1 cellular context compared by ENCODE assay signal in the genomic region with DNA sequence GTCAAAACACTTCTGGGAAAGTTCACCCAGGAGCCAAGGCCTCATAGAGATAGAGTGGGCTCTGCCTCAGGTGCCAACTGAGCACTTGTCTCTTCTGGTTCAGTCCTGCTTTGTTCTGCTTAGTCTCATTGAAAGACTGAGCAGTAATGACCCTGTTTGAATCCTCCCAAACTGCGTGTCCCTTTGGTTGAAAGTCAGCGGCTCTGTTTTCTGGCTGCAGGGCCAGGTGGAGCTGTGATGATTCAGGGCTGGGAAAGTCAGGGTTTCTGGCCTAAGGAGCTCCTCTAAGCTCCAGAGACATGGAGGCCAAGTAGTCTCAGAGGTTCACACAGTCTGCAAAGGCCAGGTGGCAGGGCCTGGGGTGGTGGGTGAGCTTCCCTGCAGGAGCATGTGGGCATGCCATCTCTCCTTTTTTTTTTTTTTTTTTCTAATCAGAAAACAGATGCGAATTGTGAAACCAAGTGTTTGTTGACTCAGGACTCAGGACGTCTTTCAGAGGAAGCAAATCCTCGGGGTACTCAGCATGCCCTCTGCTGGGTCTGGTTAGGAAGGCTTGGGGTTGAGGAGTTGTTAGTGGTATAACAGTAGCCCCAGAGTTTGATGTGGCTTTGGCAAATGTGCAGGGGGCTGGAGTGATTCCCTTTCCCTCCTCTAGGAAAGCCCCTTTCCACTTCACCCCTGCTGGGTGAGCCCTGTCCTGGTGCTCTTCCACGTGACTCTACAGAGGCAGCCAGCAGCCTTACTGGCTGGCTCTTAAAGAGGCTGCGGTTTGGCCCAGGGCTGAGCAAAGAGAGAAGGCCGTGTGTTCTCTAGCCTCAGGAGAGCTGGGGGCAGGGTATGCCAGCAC.
A peak's percentile ranks its signal among the peaks of the same experiment; 100 is the strongest.
TF ChIP-seq lines count a peak whose summit lies in the region.

No MANE protein-coding gene starts in this region.

TF ChIP-seq in HepG2, 621 proteins besides CTCF, POLR2A, EP300 and RAD21 (continued from another document and continues in another):
- TF ChIP-seq, protein P1, sequence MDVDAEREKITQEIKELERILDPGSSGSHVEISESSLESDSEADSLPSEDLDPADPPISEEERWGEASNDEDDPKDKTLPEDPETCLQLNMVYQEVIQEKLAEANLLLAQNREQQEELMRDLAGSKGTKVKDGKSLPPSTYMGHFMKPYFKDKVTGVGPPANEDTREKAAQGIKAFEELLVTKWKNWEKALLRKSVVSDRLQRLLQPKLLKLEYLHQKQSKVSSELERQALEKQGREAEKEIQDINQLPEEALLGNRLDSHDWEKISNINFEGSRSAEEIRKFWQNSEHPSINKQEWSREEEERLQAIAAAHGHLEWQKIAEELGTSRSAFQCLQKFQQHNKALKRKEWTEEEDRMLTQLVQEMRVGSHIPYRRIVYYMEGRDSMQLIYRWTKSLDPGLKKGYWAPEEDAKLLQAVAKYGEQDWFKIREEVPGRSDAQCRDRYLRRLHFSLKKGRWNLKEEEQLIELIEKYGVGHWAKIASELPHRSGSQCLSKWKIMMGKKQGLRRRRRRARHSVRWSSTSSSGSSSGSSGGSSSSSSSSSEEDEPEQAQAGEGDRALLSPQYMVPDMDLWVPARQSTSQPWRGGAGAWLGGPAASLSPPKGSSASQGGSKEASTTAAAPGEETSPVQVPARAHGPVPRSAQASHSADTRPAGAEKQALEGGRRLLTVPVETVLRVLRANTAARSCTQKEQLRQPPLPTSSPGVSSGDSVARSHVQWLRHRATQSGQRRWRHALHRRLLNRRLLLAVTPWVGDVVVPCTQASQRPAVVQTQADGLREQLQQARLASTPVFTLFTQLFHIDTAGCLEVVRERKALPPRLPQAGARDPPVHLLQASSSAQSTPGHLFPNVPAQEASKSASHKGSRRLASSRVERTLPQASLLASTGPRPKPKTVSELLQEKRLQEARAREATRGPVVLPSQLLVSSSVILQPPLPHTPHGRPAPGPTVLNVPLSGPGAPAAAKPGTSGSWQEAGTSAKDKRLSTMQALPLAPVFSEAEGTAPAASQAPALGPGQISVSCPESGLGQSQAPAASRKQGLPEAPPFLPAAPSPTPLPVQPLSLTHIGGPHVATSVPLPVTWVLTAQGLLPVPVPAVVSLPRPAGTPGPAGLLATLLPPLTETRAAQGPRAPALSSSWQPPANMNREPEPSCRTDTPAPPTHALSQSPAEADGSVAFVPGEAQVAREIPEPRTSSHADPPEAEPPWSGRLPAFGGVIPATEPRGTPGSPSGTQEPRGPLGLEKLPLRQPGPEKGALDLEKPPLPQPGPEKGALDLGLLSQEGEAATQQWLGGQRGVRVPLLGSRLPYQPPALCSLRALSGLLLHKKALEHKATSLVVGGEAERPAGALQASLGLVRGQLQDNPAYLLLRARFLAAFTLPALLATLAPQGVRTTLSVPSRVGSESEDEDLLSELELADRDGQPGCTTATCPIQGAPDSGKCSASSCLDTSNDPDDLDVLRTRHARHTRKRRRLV (CRISPR knock-in tag; IDR thresholded peaks at IDR 0.05): no peak
- no peak for TF ChIP-seq BHLHE40 (IDR thresholded peaks at IDR 0.05; ENCODE audit: low read length)
- TF ChIP-seq FOXM1 (CRISPR knock-in tag; IDR thresholded peaks at IDR 0.05): no peak
- no peak for TF ChIP-seq ZNF510 (CRISPR knock-in tag; IDR thresholded peaks at IDR 0.05; ENCODE audit: low read depth)
- TF ChIP-seq ZNF234 (CRISPR knock-in tag; conservative IDR thresholded peaks at IDR 0.05): no peak
- TF ChIP-seq SMC3 (IDR thresholded peaks at IDR 0.05; ENCODE audit: low read length): peak; percentile 41; the same call in 1 of the 2 replicates
- no peak for TF ChIP-seq NFRKB (IDR thresholded peaks at IDR 0.05)
- TF ChIP-seq NFYB (CRISPR knock-in tag; IDR thresholded peaks at IDR 0.05): no peak
- no peak for TF ChIP-seq EZH2 (conservative IDR thresholded peaks at IDR 0.05; ENCODE audit: low read depth, low read length)
- TF ChIP-seq, protein P2, sequence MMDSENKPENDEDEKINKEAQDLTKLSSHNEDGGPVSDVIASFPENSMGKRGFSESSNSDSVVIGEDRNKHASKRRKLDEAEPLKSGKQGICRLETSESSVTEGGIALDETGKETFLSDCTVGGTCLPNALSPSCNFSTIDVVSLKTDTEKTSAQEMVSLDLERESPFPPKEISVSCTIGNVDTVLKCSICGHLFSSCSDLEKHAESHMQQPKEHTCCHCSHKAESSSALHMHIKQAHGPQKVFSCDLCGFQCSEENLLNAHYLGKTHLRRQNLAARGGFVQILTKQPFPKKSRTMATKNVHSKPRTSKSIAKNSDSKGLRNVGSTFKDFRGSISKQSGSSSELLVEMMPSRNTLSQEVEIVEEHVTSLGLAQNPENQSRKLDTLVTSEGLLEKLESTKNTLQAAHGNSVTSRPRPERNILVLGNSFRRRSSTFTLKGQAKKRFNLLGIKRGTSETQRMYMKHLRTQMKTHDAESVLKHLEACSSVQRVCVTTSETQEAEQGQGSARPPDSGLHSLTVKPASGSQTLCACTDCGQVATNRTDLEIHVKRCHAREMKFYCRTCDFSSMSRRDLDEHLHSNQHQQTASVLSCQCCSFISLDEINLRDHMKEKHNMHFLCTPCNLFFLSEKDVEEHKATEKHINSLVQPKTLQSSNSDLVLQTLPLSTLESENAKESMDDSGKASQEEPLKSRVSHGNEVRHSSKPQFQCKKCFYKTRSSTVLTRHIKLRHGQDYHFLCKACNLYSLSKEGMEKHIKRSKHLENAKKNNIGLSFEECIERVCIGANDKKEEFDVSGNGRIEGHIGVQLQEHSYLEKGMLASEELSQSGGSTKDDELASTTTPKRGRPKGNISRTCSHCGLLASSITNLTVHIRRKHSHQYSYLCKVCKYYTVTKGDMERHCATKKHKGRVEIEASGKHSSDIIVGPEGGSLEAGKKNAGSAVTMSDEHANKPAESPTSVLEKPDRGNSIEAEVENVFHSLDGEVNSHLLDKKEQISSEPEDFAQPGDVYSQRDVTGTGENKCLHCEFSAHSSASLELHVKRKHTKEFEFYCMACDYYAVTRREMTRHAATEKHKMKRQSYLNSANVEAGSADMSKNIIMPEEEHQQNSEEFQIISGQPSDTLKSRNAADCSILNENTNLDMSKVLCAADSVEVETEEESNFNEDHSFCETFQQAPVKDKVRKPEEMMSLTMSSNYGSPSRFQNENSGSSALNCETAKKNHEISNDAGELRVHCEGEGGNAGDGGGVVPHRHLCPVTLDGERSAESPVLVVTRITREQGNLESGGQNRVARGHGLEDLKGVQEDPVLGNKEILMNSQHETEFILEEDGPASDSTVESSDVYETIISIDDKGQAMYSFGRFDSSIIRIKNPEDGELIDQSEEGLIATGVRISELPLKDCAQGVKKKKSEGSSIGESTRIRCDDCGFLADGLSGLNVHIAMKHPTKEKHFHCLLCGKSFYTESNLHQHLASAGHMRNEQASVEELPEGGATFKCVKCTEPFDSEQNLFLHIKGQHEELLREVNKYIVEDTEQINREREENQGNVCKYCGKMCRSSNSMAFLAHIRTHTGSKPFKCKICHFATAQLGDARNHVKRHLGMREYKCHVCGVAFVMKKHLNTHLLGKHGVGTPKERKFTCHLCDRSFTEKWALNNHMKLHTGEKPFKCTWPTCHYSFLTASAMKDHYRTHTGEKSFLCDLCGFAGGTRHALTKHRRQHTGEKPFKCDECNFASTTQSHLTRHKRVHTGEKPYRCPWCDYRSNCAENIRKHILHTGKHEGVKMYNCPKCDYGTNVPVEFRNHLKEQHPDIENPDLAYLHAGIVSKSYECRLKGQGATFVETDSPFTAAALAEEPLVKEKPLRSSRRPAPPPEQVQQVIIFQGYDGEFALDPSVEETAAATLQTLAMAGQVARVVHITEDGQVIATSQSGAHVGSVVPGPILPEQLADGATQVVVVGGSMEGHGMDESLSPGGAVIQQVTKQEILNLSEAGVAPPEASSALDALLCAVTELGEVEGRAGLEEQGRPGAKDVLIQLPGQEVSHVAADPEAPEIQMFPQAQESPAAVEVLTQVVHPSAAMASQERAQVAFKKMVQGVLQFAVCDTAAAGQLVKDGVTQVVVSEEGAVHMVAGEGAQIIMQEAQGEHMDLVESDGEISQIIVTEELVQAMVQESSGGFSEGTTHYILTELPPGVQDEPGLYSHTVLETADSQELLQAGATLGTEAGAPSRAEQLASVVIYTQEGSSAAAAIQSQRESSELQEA (CRISPR knock-in tag; IDR thresholded peaks at IDR 0.05; ENCODE audit: not compliant biosample characterization): peak; percentile 27
- TF ChIP-seq PAWR (CRISPR knock-in tag; IDR thresholded peaks at IDR 0.05; ENCODE audit: borderline replicate concordance): no peak
- TF ChIP-seq, protein P3, sequence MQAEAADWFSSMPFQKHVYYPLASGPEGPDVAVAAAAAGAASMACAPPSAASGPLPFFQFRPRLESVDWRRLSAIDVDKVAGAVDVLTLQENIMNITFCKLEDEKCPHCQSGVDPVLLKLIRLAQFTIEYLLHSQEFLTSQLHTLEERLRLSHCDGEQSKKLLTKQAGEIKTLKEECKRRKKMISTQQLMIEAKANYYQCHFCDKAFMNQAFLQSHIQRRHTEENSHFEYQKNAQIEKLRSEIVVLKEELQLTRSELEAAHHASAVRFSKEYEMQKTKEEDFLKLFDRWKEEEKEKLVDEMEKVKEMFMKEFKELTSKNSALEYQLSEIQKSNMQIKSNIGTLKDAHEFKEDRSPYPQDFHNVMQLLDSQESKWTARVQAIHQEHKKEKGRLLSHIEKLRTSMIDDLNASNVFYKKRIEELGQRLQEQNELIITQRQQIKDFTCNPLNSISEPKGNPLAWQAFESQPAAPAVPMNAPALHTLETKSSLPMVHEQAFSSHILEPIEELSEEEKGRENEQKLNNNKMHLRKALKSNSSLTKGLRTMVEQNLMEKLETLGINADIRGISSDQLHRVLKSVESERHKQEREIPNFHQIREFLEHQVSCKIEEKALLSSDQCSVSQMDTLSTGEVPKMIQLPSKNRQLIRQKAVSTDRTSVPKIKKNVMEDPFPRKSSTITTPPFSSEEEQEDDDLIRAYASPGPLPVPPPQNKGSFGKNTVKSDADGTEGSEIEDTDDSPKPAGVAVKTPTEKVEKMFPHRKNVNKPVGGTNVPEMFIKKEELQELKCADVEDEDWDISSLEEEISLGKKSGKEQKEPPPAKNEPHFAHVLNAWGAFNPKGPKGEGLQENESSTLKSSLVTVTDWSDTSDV (CRISPR knock-in tag; IDR thresholded peaks at IDR 0.05): no peak
- TF ChIP-seq TBL1XR1 (IDR thresholded peaks at IDR 0.05; ENCODE audit: borderline replicate concordance, low read length, partially characterized antibody): no peak
- TF ChIP-seq KDM6A (CRISPR knock-in tag; IDR thresholded peaks at IDR 0.05; ENCODE audit: low read depth): no peak
- TF ChIP-seq ZNF552 (CRISPR knock-in tag; IDR thresholded peaks at IDR 0.05; ENCODE audit: borderline replicate concordance): no peak
- TF ChIP-seq, protein P4, sequence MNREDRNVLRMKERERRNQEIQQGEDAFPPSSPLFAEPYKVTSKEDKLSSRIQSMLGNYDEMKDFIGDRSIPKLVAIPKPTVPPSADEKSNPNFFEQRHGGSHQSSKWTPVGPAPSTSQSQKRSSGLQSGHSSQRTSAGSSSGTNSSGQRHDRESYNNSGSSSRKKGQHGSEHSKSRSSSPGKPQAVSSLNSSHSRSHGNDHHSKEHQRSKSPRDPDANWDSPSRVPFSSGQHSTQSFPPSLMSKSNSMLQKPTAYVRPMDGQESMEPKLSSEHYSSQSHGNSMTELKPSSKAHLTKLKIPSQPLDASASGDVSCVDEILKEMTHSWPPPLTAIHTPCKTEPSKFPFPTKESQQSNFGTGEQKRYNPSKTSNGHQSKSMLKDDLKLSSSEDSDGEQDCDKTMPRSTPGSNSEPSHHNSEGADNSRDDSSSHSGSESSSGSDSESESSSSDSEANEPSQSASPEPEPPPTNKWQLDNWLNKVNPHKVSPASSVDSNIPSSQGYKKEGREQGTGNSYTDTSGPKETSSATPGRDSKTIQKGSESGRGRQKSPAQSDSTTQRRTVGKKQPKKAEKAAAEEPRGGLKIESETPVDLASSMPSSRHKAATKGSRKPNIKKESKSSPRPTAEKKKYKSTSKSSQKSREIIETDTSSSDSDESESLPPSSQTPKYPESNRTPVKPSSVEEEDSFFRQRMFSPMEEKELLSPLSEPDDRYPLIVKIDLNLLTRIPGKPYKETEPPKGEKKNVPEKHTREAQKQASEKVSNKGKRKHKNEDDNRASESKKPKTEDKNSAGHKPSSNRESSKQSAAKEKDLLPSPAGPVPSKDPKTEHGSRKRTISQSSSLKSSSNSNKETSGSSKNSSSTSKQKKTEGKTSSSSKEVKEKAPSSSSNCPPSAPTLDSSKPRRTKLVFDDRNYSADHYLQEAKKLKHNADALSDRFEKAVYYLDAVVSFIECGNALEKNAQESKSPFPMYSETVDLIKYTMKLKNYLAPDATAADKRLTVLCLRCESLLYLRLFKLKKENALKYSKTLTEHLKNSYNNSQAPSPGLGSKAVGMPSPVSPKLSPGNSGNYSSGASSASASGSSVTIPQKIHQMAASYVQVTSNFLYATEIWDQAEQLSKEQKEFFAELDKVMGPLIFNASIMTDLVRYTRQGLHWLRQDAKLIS (CRISPR knock-in tag; IDR thresholded peaks at IDR 0.05): no peak
- TF ChIP-seq, protein P5, sequence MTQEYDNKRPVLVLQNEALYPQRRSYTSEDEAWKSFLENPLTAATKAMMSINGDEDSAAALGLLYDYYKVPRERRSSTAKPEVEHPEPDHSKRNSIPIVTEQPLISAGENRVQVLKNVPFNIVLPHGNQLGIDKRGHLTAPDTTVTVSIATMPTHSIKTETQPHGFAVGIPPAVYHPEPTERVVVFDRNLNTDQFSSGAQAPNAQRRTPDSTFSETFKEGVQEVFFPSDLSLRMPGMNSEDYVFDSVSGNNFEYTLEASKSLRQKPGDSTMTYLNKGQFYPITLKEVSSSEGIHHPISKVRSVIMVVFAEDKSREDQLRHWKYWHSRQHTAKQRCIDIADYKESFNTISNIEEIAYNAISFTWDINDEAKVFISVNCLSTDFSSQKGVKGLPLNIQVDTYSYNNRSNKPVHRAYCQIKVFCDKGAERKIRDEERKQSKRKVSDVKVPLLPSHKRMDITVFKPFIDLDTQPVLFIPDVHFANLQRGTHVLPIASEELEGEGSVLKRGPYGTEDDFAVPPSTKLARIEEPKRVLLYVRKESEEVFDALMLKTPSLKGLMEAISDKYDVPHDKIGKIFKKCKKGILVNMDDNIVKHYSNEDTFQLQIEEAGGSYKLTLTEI (CRISPR knock-in tag; conservative IDR thresholded peaks at IDR 0.05): no peak
- no peak for TF ChIP-seq HOXA9 (CRISPR knock-in tag; IDR thresholded peaks at IDR 0.05; ENCODE audit: borderline replicate concordance)
- no peak for TF ChIP-seq ZBTB20 (CRISPR knock-in tag; IDR thresholded peaks at IDR 0.05; ENCODE audit: borderline replicate concordance, low read depth)
- no peak for TF ChIP-seq PRMT3 (CRISPR knock-in tag; IDR thresholded peaks at IDR 0.05; ENCODE audit: borderline replicate concordance, low read depth)
- no peak for TF ChIP-seq LCORL (IDR thresholded peaks at IDR 0.05)
- TF ChIP-seq LCORL (CRISPR knock-in tag; IDR thresholded peaks at IDR 0.05): 0 out of 2 replicates have a peak, but pooled peaks have one; percentile 32
- TF ChIP-seq ZNF44 (CRISPR knock-in tag; IDR thresholded peaks at IDR 0.05): no peak
- TF ChIP-seq ZNF180 (CRISPR knock-in tag; IDR thresholded peaks at IDR 0.05; ENCODE audit: borderline replicate concordance, low read depth): no peak
- no peak for TF ChIP-seq ISX (CRISPR knock-in tag; conservative IDR thresholded peaks at IDR 0.05)
- no peak for TF ChIP-seq SIX1 (CRISPR knock-in tag; IDR thresholded peaks at IDR 0.05; ENCODE audit: borderline replicate concordance)
- no peak for TF ChIP-seq ZSCAN9 (CRISPR knock-in tag; IDR thresholded peaks at IDR 0.05; ENCODE audit: borderline replicate concordance)
- TF ChIP-seq ZNF7 (CRISPR knock-in tag; IDR thresholded peaks at IDR 0.05): no peak
- TF ChIP-seq SP1 (IDR thresholded peaks at IDR 0.05): no peak
- no peak for TF ChIP-seq SP1 (CRISPR knock-in tag; IDR thresholded peaks at IDR 0.05)
- peak; percentile 6; the same call in 1 of the 2 replicates for TF ChIP-seq HOXA3 (CRISPR knock-in tag; IDR thresholded peaks at IDR 0.05)
- no peak for TF ChIP-seq PLRG1 (conservative IDR thresholded peaks at IDR 0.05)
